In the genomic region with DNA sequence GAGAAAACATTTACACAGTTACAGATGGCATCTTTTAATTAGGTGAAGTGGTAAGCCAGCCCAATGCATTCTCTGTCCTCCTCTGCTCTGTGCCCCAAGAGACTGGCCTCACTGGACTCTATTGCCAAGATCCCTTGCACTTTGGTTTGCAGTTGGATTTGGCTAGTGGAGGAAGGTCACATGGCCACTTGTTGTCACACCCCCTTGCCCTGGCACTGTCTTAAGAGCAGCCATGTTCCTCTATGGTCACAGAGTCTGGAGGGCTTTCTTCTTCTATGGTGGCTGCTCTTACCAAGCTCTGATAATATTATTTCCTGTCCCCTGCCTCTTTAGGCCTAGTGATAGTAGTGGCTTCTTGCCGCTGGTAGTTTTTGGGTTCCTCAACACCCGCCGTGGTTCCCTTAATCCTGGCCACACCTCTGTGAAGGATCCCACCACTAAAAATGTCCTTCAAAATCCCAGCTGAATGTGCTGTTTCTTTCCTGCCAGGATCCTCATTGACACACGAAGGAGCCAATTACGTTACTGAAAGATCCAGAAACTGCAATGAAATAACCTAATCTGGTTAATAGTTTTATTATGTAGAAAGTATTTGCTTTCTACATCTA, we compare ENCODE assay signal across 1 cellular context.
TF ChIP-seq lines count a peak whose summit lies in the region.

No MANE protein-coding gene starts in this region.

TF ChIP-seq in IMR-90, 13 proteins besides CTCF, POLR2A, EP300 and RAD21:
- TF ChIP-seq CHD1 (IDR thresholded peaks at IDR 0.05; ENCODE audit: low read depth, low read length) (no peak), RFX5 (IDR thresholded peaks at IDR 0.05; ENCODE audit: low read depth, low read length) (no peak), MXI1 (IDR thresholded peaks at IDR 0.05; ENCODE audit: borderline replicate concordance, low read depth, low read length) (no peak)
